7 cellular contexts compared by ENCODE assay signal in the genomic region with DNA sequence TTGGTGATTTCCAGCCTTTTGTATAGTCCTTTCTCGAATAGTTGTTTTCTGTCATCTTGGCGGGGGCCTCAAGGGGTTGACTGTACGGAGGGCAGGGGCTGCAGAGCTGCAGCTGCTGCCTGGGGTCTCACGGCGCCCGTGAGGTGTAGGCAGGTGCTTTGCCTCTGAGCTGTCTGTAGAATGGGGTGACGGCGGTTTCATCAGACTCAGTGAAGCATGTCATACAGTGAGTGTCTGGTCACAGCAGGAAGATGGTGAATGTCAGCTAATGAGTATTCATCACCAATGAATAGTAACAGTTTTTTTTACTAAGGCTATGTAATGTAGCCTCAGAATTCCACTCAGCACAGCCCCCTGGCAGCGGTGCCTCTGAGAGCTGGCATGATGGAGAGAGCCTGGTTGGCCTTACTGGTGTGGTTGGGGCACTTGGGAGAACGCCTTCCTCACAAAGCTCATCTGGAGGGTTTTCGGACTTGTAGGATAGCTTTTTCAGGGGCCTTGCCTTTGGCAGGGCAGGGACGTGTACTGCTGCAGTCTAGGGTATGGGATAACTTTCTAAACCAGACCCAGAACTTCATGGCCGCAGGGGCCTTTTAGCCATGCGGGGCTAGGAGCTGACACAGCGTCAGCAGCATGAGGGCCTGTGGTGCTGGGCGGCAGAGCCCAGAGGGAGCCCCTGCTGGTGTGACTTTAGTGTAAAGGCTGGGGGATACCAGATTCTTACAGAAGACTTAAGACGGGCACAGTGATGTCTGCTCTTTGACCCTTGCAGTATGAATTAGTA. TPM values are rescaled to one million over a fixed set of nuclear protein-coding genes. Genes with fewer than 3 reads are reported as not detected.
DNase-seq lines count a peak whose midpoint lies in the region; ATAC-seq and TF ChIP-seq lines count a peak whose summit lies in the region.

No MANE protein-coding gene starts in this region.

- peak overlapping the region; percentile 58 for H3K27ac ChIP-seq in endodermal cell (ENCODE audit: low read depth, low read length)
- H3K27ac ChIP-seq in psoas muscle: no peak overlapping the region

- peaks cover 9% of the 10 kb centered on the region for H3K36me3 Mint-ChIP-seq in endodermal cell (ENCODE audit: low read depth)

- H3K9me3 ChIP-seq in endodermal cell (ENCODE audit: control insufficient read depth, low read length) (no peaks in the 10 kb centered on the region), psoas muscle (no peaks in the 10 kb centered on the region)

- H3K4me3 Mint-ChIP-seq in endodermal cell: no peak overlapping the region

- H3K9me3 Mint-ChIP-seq in endodermal cell: no peaks in the 10 kb centered on the region

- no peak overlapping the region for H3K9ac ChIP-seq in endodermal cell (ENCODE audit: extremely low read depth, low read length, poor library complexity, severe bottlenecking)

- H3K27me3 Mint-ChIP-seq in endodermal cell (ENCODE audit: insufficient read depth): no peaks in the 10 kb centered on the region

- ATAC-seq in GM18873 (IDR thresholded peaks at IDR 0.05; ENCODE audit: low FRiP score, unreplicated experiment) (peak; percentile 71), HG02571 (IDR thresholded peaks at IDR 0.05; ENCODE audit: unreplicated experiment) (peak; percentile 74), psoas muscle (no peak)

- peak; percentile 48 for TF ChIP-seq CTCF in endodermal cell (conservative IDR thresholded peaks at IDR 0.05)
- no peak for TF ChIP-seq CTCF in psoas muscle (IDR thresholded peaks at IDR 0.05)

- 88 to 94% methylated on average over 3 to 17 of the region's 17 CpGs for whole genome bisulfite sequencing in endodermal cell (ENCODE audit: insufficient coverage in 1 of 2, insufficient read length in 1 of 2), 2 experiments
- WGBS in psoas muscle, 3 donors: 88 to 92% (median 89%) methylated on average over 17 of the region's 17 CpGs

- H3K27me3 ChIP-seq in endodermal cell (ENCODE audit: control insufficient read depth, insufficient read depth, low read length, poor library complexity, severe bottlenecking) (no peaks in the 10 kb centered on the region), psoas muscle (ENCODE audit: insufficient read depth in 3 of 3, low read length in 2 of 3) (no peaks in the 10 kb centered on the region)

- peaks cover 35% of the 10 kb centered on the region for H3K4me1 Mint-ChIP-seq in endodermal cell

- DNase-seq in NCI-H1417 treated with DMSO at 0.1 percent for 48 hours (lab: John Stamatoyannopoulos, UW): peak; percentile 28
- DNase-seq in endodermal cell: no peak
- DNase-seq in psoas muscle: no peak
- DNase-seq in KG1 (lab: John Stamatoyannopoulos, UW): no peak
- no peak for DNase-seq in MV-4-11 (lab: John Stamatoyannopoulos, UW)

- no peak overlapping the region for H3K27ac Mint-ChIP-seq in endodermal cell

- H3K4me3 ChIP-seq in endodermal cell (ENCODE audit: low read length) (no peak overlapping the region), psoas muscle (no peak overlapping the region)

- H3K4me1 ChIP-seq in endodermal cell (ENCODE audit: control insufficient read depth, insufficient read depth, low read length): peaks cover 3% of the 10 kb centered on the region
- H3K4me1 ChIP-seq in psoas muscle: peaks cover 88% of the 10 kb centered on the region

- intact Hi-C loops in psoas muscle (cut with DNase I): no loop called here

- H3K36me3 ChIP-seq in endodermal cell (ENCODE audit: control insufficient read depth, insufficient read depth, low read length) (peaks cover 23% of the 10 kb centered on the region), psoas muscle (ENCODE audit: insufficient read depth in 1 of 2, low read depth in 1 of 2) (no peaks in the 10 kb centered on the region)

RNA-seq across cellular contexts. Expression of a gene that starts 15.0 kb away (rescaled TPM):
- 10 to 100 TPM; 25.5 to 32.7 TPM for total RNA-seq in endodermal cell
- polyA plus RNA-seq in endodermal cell (2013, experiment 1 of 2): 28.5 TPM
- 31.3 TPM for polyA plus RNA-seq in endodermal cell (2013, experiment 2 of 2)
- 10 to 100 TPM in 3 of 4 donors, 1 to 10 TPM in 1; 8.7 to 19.2 (median 15.2) TPM for total RNA-seq in psoas muscle
- polyA plus RNA-seq in psoas muscle: 10 to 100 TPM in 1 of 3 donors, 1 to 10 TPM in 2; 5.0 to 12.7 (median 8.0) TPM

Comparison
In these comparisons a context has a peak if more than half of its experiments do, and no peak if none do; other contexts are left out.
1. ATAC-seq: peak in GM18873 (single experiment) and HG02571 (single experiment); none in psoas muscle (0 of 4).